ENCODE assay signal across 24 cellular contexts in the genomic region with DNA sequence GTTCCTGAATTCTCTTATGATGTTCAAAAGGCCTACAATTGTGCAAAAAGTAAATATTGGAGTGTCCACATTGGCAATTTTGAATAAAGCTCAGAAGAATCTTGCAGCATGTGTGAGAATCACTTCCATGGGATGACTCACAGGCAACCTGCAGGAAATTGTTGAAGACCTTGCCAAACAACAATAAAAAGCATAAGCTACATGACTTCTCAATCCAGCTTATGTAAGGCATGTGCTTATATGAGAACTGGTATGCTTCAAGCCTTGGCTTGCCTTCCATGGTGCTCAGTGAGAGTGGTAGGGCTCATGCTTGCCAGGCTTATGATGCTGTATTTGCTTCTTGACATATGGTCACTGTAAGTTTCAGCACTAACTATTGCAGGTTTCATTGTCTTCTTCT. TPM values are rescaled to one million over a fixed set of nuclear protein-coding genes. Genes with fewer than 3 reads are reported as not detected.
DNase-seq lines count a peak whose midpoint lies in the region; ATAC-seq and TF ChIP-seq lines count a peak whose summit lies in the region.
"Had no signal": no experiment of that assay in that cellular context is flagged by ENCODE, and none has a peak within 500 bp of the region (broad histone marks: within the 10 kb centered on the region; RNA-seq: fewer than 3 reads in every experiment).

No MANE protein-coding gene starts in this region.

- H3K4me3 ChIP-seq in mammary epithelial cell (replicated peaks in 1 of 3; ENCODE audit: insufficient read depth in 1 of 3, low read depth in 2 of 3, low read length in 3 of 3): no peak overlapping the region
- no peak overlapping the region for H3K4me3 ChIP-seq in fibroblast of villous mesenchyme (ENCODE audit: low read depth, low read length)
- H3K4me3 ChIP-seq: BLaER1, right atrium auricular region, vagina had no signal

- TF ChIP-seq CTCF in mammary epithelial cell (conservative IDR thresholded peaks at IDR 0.05 in 1 of 2, IDR thresholded peaks at IDR 0.05 in 1 of 2; ENCODE audit: extremely low read depth in 1 of 2, insufficient read depth in 1 of 2, low read depth in 1 of 2, low read length in 2 of 2) (no peak), fibroblast of villous mesenchyme (IDR thresholded peaks at IDR 0.05; ENCODE audit: insufficient read depth, low read depth, low read length) (no peak)

- CTCF ChIA-PET in mammary epithelial cell (lab: Charles Lee; ENCODE audit: low non-redundant PET): interaction anchor here (0.6 to 0.7 kb wide), 3 partner anchors 424 to 830 kb away, joined by 3 to 5 read pairs (median 4); no protein-coding TSS in a partner anchor

- no peaks in the 10 kb centered on the region for H3K79me2 ChIP-seq in mammary epithelial cell (ENCODE audit: insufficient read depth, low read length)

- peaks cover 12% of the 10 kb centered on the region for H3K4me1 ChIP-seq in mammary epithelial cell (ENCODE audit: insufficient read depth, low read length)
- H3K4me1 ChIP-seq: BLaER1, right atrium auricular region, vagina had no signal

- DNase-seq in DMS53 treated with DMSO at 0.1 percent for 48 hours (lab: John Stamatoyannopoulos, UW; ENCODE audit: unreplicated experiment): peak; percentile 39
- peak; percentile 35 to 93 for DNase-seq in NCI-H446 (lab: John Stamatoyannopoulos, UW)
- DNase-seq in mammary epithelial cell: peak; percentile 79
- DNase-seq in fibroblast of villous mesenchyme (ENCODE audit: low read depth): peak; percentile 5
- DNase-seq in posterior vena cava (ENCODE audit: low spot score): no peak
- DNase-seq in SHP77 (lab: John Stamatoyannopoulos, UW): no peak
- no peak for DNase-seq in kidney glomerular epithelial cell (lab: John Stamatoyannopoulos, UW)
- DNase-seq: activated CD4-positive, alpha-beta T cell treated with anti-CD3 and anti-CD28 coated beads, Interleukin-2, amount 10 ng/mL, durations not matched to agents 24 days and 14 days; activated CD8-positive, alpha-beta memory T cell treated with anti-CD3 and anti-CD28 coated beads, Interleukin-2, amount 50 U/mL, for 4 hours; activated effector memory CD4-positive, alpha-beta T cell treated with anti-CD3 and anti-CD28 coated beads, Interleukin-2, amount 50 U/mL, for 16 hours; cerebellar nuclear complex; endodermal cell; IMR-90; left ventricle myocardium superior; MM.1S; NCI-H187 treated with DMSO at 0.1 percent for 48 hours; NK-92 treated with Interleukin-12 subunit alpha and Interleukin-12 subunit beta, amount 100 ng/mL, for 24 hours; stimulated activated CD4-positive, alpha-beta T cell treated with anti-CD3 and anti-CD28 coated beads, Interleukin-15, amount 100 ng/mL, for 24 hours had no signal

- H4K20me1 ChIP-seq in mammary epithelial cell (ENCODE audit: insufficient read depth, low read length): no peaks in the 10 kb centered on the region
- H4K20me1 ChIP-seq: BLaER1 had no signal

- in situ Hi-C loops in mammary epithelial cell (cut with MboI; ENCODE audit: low sequenced_read_pairs in 2 of 2): no loop called here

- H3K9ac ChIP-seq in mammary epithelial cell (ENCODE audit: insufficient read depth, low read length): no peak overlapping the region
- H3K9ac ChIP-seq: BLaER1 had no signal

- no TSS peak for BruUV-seq in mammary epithelial cell (replicated peaks; lab: Mats Ljungman, UMichigan)

- no peak overlapping the region for H3K27ac ChIP-seq in mammary epithelial cell (ENCODE audit: insufficient read depth, low read depth, low read length)
- H3K27ac ChIP-seq: BLaER1, right atrium auricular region, vagina had no signal

- ATAC-seq in HG02588 (IDR thresholded peaks at IDR 0.05; ENCODE audit: unreplicated experiment): no peak
- ATAC-seq: HCT116; left ventricle myocardium superior; stimulated activated effector memory CD8-positive, alpha-beta T cell treated with anti-CD3 and anti-CD28 coated beads, Interleukin-12 subunit alpha, Interleukin-12 subunit beta, amount 100 ng/mL, for 72 hours had no signal

- H3K9me3 ChIP-seq in mammary epithelial cell (replicated peaks; ENCODE audit: insufficient read depth, low read length): no peaks in the 10 kb centered on the region
- H3K9me3 ChIP-seq: BLaER1, right atrium auricular region, vagina had no signal

- no peak overlapping the region for H3K4me2 ChIP-seq in mammary epithelial cell (ENCODE audit: insufficient read depth, low read depth, low read length)
- H3K4me2 ChIP-seq: BLaER1 had no signal

- H3K36me3 ChIP-seq in mammary epithelial cell (ENCODE audit: insufficient read depth, low read length): no peaks in the 10 kb centered on the region
- H3K36me3 ChIP-seq: BLaER1, right atrium auricular region, vagina had no signal

- H2AFZ ChIP-seq in mammary epithelial cell (ENCODE audit: low read depth, low read length): no peak overlapping the region

- intact Hi-C loops in mammary epithelial cell (cut with micrococcal nuclease): loop anchor here (2.0 to 10.0 kb wide), 3 partner anchors 233 to 1177 kb away; no protein-coding TSS in a partner anchor
- intact Hi-C loops in posterior vena cava (cut with DNase I): no loop called here

- peaks cover 3% of the 10 kb centered on the region for H3K27me3 ChIP-seq in mammary epithelial cell (ENCODE audit: insufficient read depth, low read length)
- H3K27me3 ChIP-seq: BLaER1, right atrium auricular region, vagina had no signal

- dilution Hi-C loops in mammary epithelial cell (cut with HindIII; ENCODE audit: low sequenced_read_pairs): no loop called here

RNA-seq across cellular contexts. Expression of a gene that starts 18.4 kb away (rescaled TPM):
- total RNA-seq in mammary epithelial cell (not detected), fibroblast of villous mesenchyme (1.6 and 2.6 TPM in 2 replicates), posterior vena cava (10 to 100 TPM; 14.0 to 35.6 TPM)
- not detected for polyA plus RNA-seq in mammary epithelial cell
- polyA minus RNA-seq in mammary epithelial cell: not detected
- total RNA-seq: activated CD4-positive, alpha-beta T cell treated with anti-CD3 and anti-CD28 coated beads, Interleukin-2, amount 10 ng/mL, durations not matched to agents 24 days and 14 days had no signal

Comparison
In these comparisons a context has a peak if more than half of its experiments do, and no peak if none do; other contexts are left out.
1. DNase-seq: peak in DMS53 treated with DMSO at 0.1 percent for 48 hours (single experiment), NCI-H446 (2 of 2), mammary epithelial cell (single experiment) and fibroblast of villous mesenchyme (single experiment); none in posterior vena cava (single experiment), SHP77 (0 of 2) and kidney glomerular epithelial cell (single experiment).